ENCODE assay signal across 8 cellular contexts in genomic region chr5:151082976-151083651, GRCh38. TPM values are rescaled to one million over a fixed set of nuclear protein-coding genes. Genes with fewer than 3 reads are reported as not detected.
DNase-seq lines count a peak whose midpoint lies in the region; ATAC-seq and TF ChIP-seq lines count a peak whose summit lies in the region.

No MANE protein-coding gene starts in this region.

- DNase-seq in NCI-H82 (lab: John Stamatoyannopoulos, UW) (peak; percentile 12), NCI-H82 treated with DMSO at 0.1 percent for 48 hours (lab: John Stamatoyannopoulos, UW; ENCODE audit: unreplicated experiment) (no peak), glutamatergic neuron (no peak), cerebellar nuclear complex (lab: John Stamatoyannopoulos, UW) (no peak), DMS 273 treated with DMSO at 0.1 percent for 48 hours (lab: John Stamatoyannopoulos, UW) (no peak)
- DNase-seq in activated CD4-positive, alpha-beta T cell treated with anti-CD3 and anti-CD28 coated beads, Interleukin-2, amount 50 U/mL, for 24 hours (ENCODE audit: low read depth in 1 of 2, low spot score in 1 of 2): peak; percentile 30 to 67
- peak; percentile 31 to 55 for DNase-seq in stimulated activated CD8-positive, alpha-beta memory T cell treated with anti-CD3 and anti-CD28 coated beads, Interleukin-15, amount 100 ng/mL, for 4 hours (ENCODE audit: low read depth in 2 of 2)

- no peak overlapping the region for H3K27ac Mint-ChIP-seq in glutamatergic neuron (ENCODE audit: unreplicated experiment)

- peaks cover 4% of the 10 kb centered on the region for H3K9me3 Mint-ChIP-seq in glutamatergic neuron (ENCODE audit: unreplicated experiment)

- no peaks in the 10 kb centered on the region for H3K36me3 Mint-ChIP-seq in glutamatergic neuron (ENCODE audit: unreplicated experiment)

- no peak for ATAC-seq in HG02623 (IDR thresholded peaks at IDR 0.05; ENCODE audit: unreplicated experiment)

- H3K4me3 Mint-ChIP-seq in glutamatergic neuron (ENCODE audit: unreplicated experiment): peak overlapping the region; percentile 59

- H3K4me1 Mint-ChIP-seq in glutamatergic neuron (ENCODE audit: low read depth, unreplicated experiment): peaks cover 18% of the 10 kb centered on the region

- TF ChIP-seq CTCF in glutamatergic neuron (IDR thresholded peaks at IDR 0.05; ENCODE audit: partially characterized antibody, unreplicated experiment): no peak

- H3K27me3 Mint-ChIP-seq in glutamatergic neuron (ENCODE audit: unreplicated experiment): peaks cover 7% of the 10 kb centered on the region

RNA-seq across cellular contexts. Expression of gene TNIP1, which starts 2.3 kb away (rescaled TPM):
- 34.1 TPM for total RNA-seq in glutamatergic neuron (ENCODE audit: unreplicated experiment)

Comparison
In these comparisons a context has a peak if more than half of its experiments do, and no peak if none do; other contexts are left out.
1. DNase-seq: peak in NCI-H82 (single experiment), activated CD4-positive, alpha-beta T cell treated with anti-CD3 and anti-CD28 coated beads, Interleukin-2, amount 50 U/mL, for 24 hours (2 of 2) and stimulated activated CD8-positive, alpha-beta memory T cell treated with anti-CD3 and anti-CD28 coated beads, Interleukin-15, amount 100 ng/mL, for 4 hours (2 of 2); none in NCI-H82 treated with DMSO at 0.1 percent for 48 hours (single experiment), glutamatergic neuron (single experiment), cerebellar nuclear complex (0 of 2) and DMS 273 treated with DMSO at 0.1 percent for 48 hours (single experiment).